25 cellular contexts compared by ENCODE assay signal in genomic region chr17:71247455-71248015, GRCh38.
A peak's percentile ranks its signal among the peaks of the same experiment; 100 is the strongest.
DNase-seq lines count a peak whose midpoint lies in the region; ATAC-seq lines count a peak whose summit lies in the region.
"Had no signal": no experiment of that assay in that cellular context is flagged by ENCODE, and none has a peak within 500 bp of the region (broad histone marks: within the 10 kb centered on the region; RNA-seq: fewer than 3 reads in every experiment).

No MANE protein-coding gene starts in this region.

- DNase-seq in Ammon's horn (ENCODE audit: low spot score) (peak; percentile 2), RPMI7951 (ENCODE audit: low read depth) (peak; percentile 26), fibroblast of gingiva (ENCODE audit: low read depth) (peak; percentile 1), NCI-H2171 treated with DMSO at 0.1 percent for 48 hours (lab: John Stamatoyannopoulos, UW) (no peak), SJCRH30 (no peak)
- no peak for DNase-seq in activated CD8-positive, alpha-beta memory T cell treated with anti-CD3 and anti-CD28 coated beads, Interleukin-2, amount 50 U/mL, for 48 hours
- DNase-seq: CD4-positive, alpha-beta T cell; COR-L47; DMS53; Karpas-422; NCI-H1092; NCI-H1436 treated with DMSO at 0.1 percent for 48 hours; NCI-H187 treated with DMSO at 0.1 percent for 48 hours; NCI-H2107; NCI-H446; NCI-H524 treated with DMSO at 0.1 percent for 48 hours; NCI-H774; PC-3; T-cell had no signal

- no peaks in the 10 kb centered on the region for H3K36me3 ChIP-seq in SJCRH30
- H3K36me3 ChIP-seq: BLaER1 treated with 17β-estradiol and CSF1 and Interleukin-3, amounts not matched to agents 10 nM and 100 nM; SJSA1 had no signal

- peaks cover 3% of the 10 kb centered on the region; the same call in 1 of the 2 replicates for H3K27me3 ChIP-seq in SJCRH30
- H3K27me3 ChIP-seq: BLaER1 treated with 17β-estradiol and CSF1 and Interleukin-3, amounts not matched to agents 10 nM and 100 nM; SJSA1 had no signal

- no peak for ATAC-seq in HG03378 (IDR thresholded peaks at IDR 0.05; ENCODE audit: unreplicated experiment)
- ATAC-seq: GM12878, HepG2, PC-3, Right ventricle myocardium inferior, T-cell had no signal

- H3K4me1 ChIP-seq in SJCRH30: no peaks in the 10 kb centered on the region
- H3K4me1 ChIP-seq: SJSA1 had no signal

- H3K9me3 ChIP-seq in SJCRH30 (replicated peaks): no peaks in the 10 kb centered on the region
- H3K9me3 ChIP-seq: BLaER1 treated with 17β-estradiol and CSF1 and Interleukin-3, amounts not matched to agents 10 nM and 100 nM; SJSA1 had no signal

- no peak overlapping the region for H3K4me3 ChIP-seq in SJCRH30
- H3K4me3 ChIP-seq: BLaER1 treated with 17β-estradiol and CSF1 and Interleukin-3, amounts not matched to agents 10 nM and 100 nM; GM12878; SJSA1 had no signal

- H3K27ac ChIP-seq in SJCRH30: no peak overlapping the region
- H3K27ac ChIP-seq: BLaER1 treated with 17β-estradiol and CSF1 and Interleukin-3, amounts not matched to agents 10 nM and 100 nM; SJSA1 had no signal

Comparison
In these comparisons a context has a peak if more than half of its experiments do, and no peak if none do; other contexts are left out.
1. DNase-seq: peak in Ammon's horn (single experiment), RPMI7951 (single experiment) and fibroblast of gingiva (single experiment); none in activated CD8-positive, alpha-beta memory T cell treated with anti-CD3 and anti-CD28 coated beads, Interleukin-2, amount 50 U/mL, for 48 hours (single experiment), NCI-H2171 treated with DMSO at 0.1 percent for 48 hours (single experiment) and SJCRH30 (0 of 2).